In genomic region chr17:73281926-73282325, GRCh38 we compare ENCODE assay signal across 9 cellular contexts. TPM values are rescaled to one million over a fixed set of nuclear protein-coding genes. Genes with fewer than 3 reads are reported as not detected.
DNase-seq lines count a peak whose midpoint lies in the region; ATAC-seq and TF ChIP-seq lines count a peak whose summit lies in the region.
"Had no signal": no experiment of that assay in that cellular context is flagged by ENCODE, and none has a peak within 500 bp of the region (broad histone marks: within the 10 kb centered on the region; RNA-seq: fewer than 3 reads in every experiment).

No MANE protein-coding gene starts in this region.

- peak overlapping the region; percentile 37 for H3K27ac Mint-ChIP-seq in progenitor cell of endocrine pancreas
- H3K27ac Mint-ChIP-seq in activated T-cell treated with anti-CD3 and anti-CD28 coated beads, Interleukin-2, amount 50 U/mL, for 24 hours: no peak overlapping the region

- no TSS peak for BruUV-seq in PC-9 (replicated peaks; lab: Mats Ljungman, UMichigan)

- H3K79me2 ChIP-seq in PC-9 (ENCODE audit: low read depth): peaks cover 39% of the 10 kb centered on the region

- H4K20me1 ChIP-seq in PC-9 (ENCODE audit: insufficient read depth): peaks cover 29% of the 10 kb centered on the region

- H3K27me3 Mint-ChIP-seq in progenitor cell of endocrine pancreas: no peaks in the 10 kb centered on the region
- no peaks in the 10 kb centered on the region for H3K27me3 Mint-ChIP-seq in activated T-cell treated with anti-CD3 and anti-CD28 coated beads, Interleukin-2, amount 50 U/mL, for 24 hours

- H3K27me3 ChIP-seq in PC-9 (ENCODE audit: insufficient read depth, low read depth): no peaks in the 10 kb centered on the region
- H3K27me3 ChIP-seq: tibial nerve had no signal

- peaks cover 25% of the 10 kb centered on the region; the same call in 1 of the 2 replicates for H3K36me3 ChIP-seq in PC-9 (ENCODE audit: low read depth)

- no peaks in the 10 kb centered on the region for H3K9me3 ChIP-seq in PC-9 (ENCODE audit: insufficient read depth, low read depth)
- H3K9me3 ChIP-seq: tibial nerve had no signal

- no peaks in the 10 kb centered on the region for H3K9me2 ChIP-seq in PC-9 (ENCODE audit: insufficient read depth)

- peak; percentile 93 for ATAC-seq in GM18907 (IDR thresholded peaks at IDR 0.05; ENCODE audit: unreplicated experiment)
- peak; percentile 77 for ATAC-seq in GM21737 (IDR thresholded peaks at IDR 0.05; ENCODE audit: unreplicated experiment)
- ATAC-seq in HG03378 (IDR thresholded peaks at IDR 0.05; ENCODE audit: unreplicated experiment): peak; percentile 97

- peaks cover 33% of the 10 kb centered on the region for H3F3A ChIP-seq in PC-9 (ENCODE audit: insufficient read depth, low read depth)

- peaks cover 25% of the 10 kb centered on the region for H3K4me1 Mint-ChIP-seq in progenitor cell of endocrine pancreas (ENCODE audit: low read depth)
- no peaks in the 10 kb centered on the region for H3K4me1 Mint-ChIP-seq in activated T-cell treated with anti-CD3 and anti-CD28 coated beads, Interleukin-2, amount 50 U/mL, for 24 hours (ENCODE audit: low read depth)

- no peak overlapping the region for H3K4me3 Mint-ChIP-seq in progenitor cell of endocrine pancreas (ENCODE audit: low read depth)
- H3K4me3 Mint-ChIP-seq in activated T-cell treated with anti-CD3 and anti-CD28 coated beads, Interleukin-2, amount 50 U/mL, for 24 hours: no peak overlapping the region

- H2AFZ ChIP-seq in PC-9: no peak overlapping the region

- peaks cover 3% of the 10 kb centered on the region; the same call in 1 of the 2 replicates for H3K4me1 ChIP-seq in PC-9 (replicated peaks; ENCODE audit: insufficient read depth)

- DNase-seq in progenitor cell of endocrine pancreas (ENCODE audit: low spot score, unreplicated experiment) (no peak), PC-9 (no peak), NCI-H2227 treated with DMSO at 0.1 percent for 48 hours (lab: John Stamatoyannopoulos, UW) (no peak)
- DNase-seq in activated T-cell treated with anti-CD3 and anti-CD28 coated beads, Interleukin-2, amount 50 U/mL, for 24 hours: no peak
- DNase-seq: mesendoderm had no signal

- POLR2A ChIA-PET in PC-9 (lab: Charles Lee; ENCODE audit: unreplicated experiment): interaction anchor here (0.7 kb wide), 1 partner anchor 439 kb away, joined by 4 read pairs; no protein-coding TSS in a partner anchor

- peaks cover 6% of the 10 kb centered on the region for H3K36me3 Mint-ChIP-seq in progenitor cell of endocrine pancreas (ENCODE audit: insufficient read depth)
- H3K36me3 Mint-ChIP-seq in activated T-cell treated with anti-CD3 and anti-CD28 coated beads, Interleukin-2, amount 50 U/mL, for 24 hours (ENCODE audit: low read depth): no peaks in the 10 kb centered on the region

- H3K27ac ChIP-seq in PC-9: no peak overlapping the region

- no peak overlapping the region for H3K4me2 ChIP-seq in PC-9

- H3K4me3 ChIP-seq in PC-9: no peak overlapping the region
- H3K4me3 ChIP-seq: tibial nerve had no signal

- H3K9me3 Mint-ChIP-seq in progenitor cell of endocrine pancreas (ENCODE audit: low read depth): no peaks in the 10 kb centered on the region
- no peaks in the 10 kb centered on the region for H3K9me3 Mint-ChIP-seq in activated T-cell treated with anti-CD3 and anti-CD28 coated beads, Interleukin-2, amount 50 U/mL, for 24 hours

- CTCF ChIA-PET in PC-9 (lab: Charles Lee): no interaction called here

- intact Hi-C loops in PC-9 (cut with micrococcal nuclease; ENCODE audit: unreplicated experiment): no loop called here

- no peak for TF ChIP-seq CTCF in progenitor cell of endocrine pancreas (IDR thresholded peaks at IDR 0.05; ENCODE audit: unreplicated experiment)
- TF ChIP-seq CTCF in PC-9 (conservative IDR thresholded peaks at IDR 0.05): no peak

RNA-seq across cellular contexts. Expression of gene CPSF4L, which starts 20.2 kb away (rescaled TPM):
- total RNA-seq in progenitor cell of endocrine pancreas (0.33 TPM in 1 of 2 replicates, not detected in the other), PC-9 (2021) (0.52 TPM in 1 of 2 replicates, not detected in the other)
- total RNA-seq: tibial nerve had no signal

RNA-seq across cellular contexts. Expression of gene CDC42EP4, which starts 29.9 kb away (rescaled TPM):
- total RNA-seq in progenitor cell of endocrine pancreas (66.0 and 77.9 TPM in 2 replicates), PC-9 (2021) (48.4 and 52.0 TPM in 2 replicates)
